ENCODE assay signal across 13 cellular contexts in genomic region chr7:149871576-149871975, GRCh38. TPM values are rescaled to one million over a fixed set of nuclear protein-coding genes. Genes with fewer than 3 reads are reported as not detected.
DNase-seq lines count a peak whose midpoint lies in the region; ATAC-seq and TF ChIP-seq lines count a peak whose summit lies in the region.
"Had no signal": no experiment of that assay in that cellular context is flagged by ENCODE, and none has a peak within 500 bp of the region (broad histone marks: within the 10 kb centered on the region; RNA-seq: fewer than 3 reads in every experiment).

No MANE protein-coding gene starts in this region.

- in situ Hi-C loops in GM13977 (cut with MboI; ENCODE audit: low pct_unique_long_range_greater_than_20kb, low sequenced_read_pairs, unreplicated experiment), result no loop called here

- no peak for TF ChIP-seq CTCF in CD4-positive, alpha-beta T cell (IDR thresholded peaks at IDR 0.05)
- TF ChIP-seq CTCF in GM13977 (IDR thresholded peaks at IDR 0.05; ENCODE audit: extremely low read depth, insufficient read depth, missing control alignments) (no peak), GM20000 (IDR thresholded peaks at IDR 0.05; ENCODE audit: extremely low read depth, missing control alignments) (no peak), Caco-2 (IDR thresholded peaks at IDR 0.05; ENCODE audit: insufficient read depth in 1 of 2, low read depth in 1 of 2, low read length in 1 of 2, severe bottlenecking in 1 of 2, unreplicated experiment in 1 of 2) (no peak)

- intact Hi-C loops in CD4-positive, alpha-beta T cell (cut with DNase I, micrococcal nuclease), result loop anchor here (2.0 to 5.0 kb wide), 3 partner anchors 15 to 154 kb away; partner anchors contain the start of gene ZNF467 (in 1 of the 2)
- intact Hi-C loops in naive thymus-derived CD4-positive, alpha-beta T cell (cut with micrococcal nuclease), result loop anchor here (2.0 to 5.0 kb wide), 3 partner anchors 65 to 99 kb away; partner anchors contain the start of gene ZNF467 (in 2 of the 2)
- intact Hi-C loops in Caco-2 (cut with micrococcal nuclease; ENCODE audit: unreplicated experiment), result no loop called here

- H3K4me1 ChIP-seq in naive thymus-derived CD4-positive, alpha-beta T cell (ENCODE audit: control insufficient read depth in 2 of 2, insufficient read depth in 2 of 2, low read length in 2 of 2), result peaks cover 73 to 74% of the 10 kb centered on the region in 2 donors
- peaks cover 9% of the 10 kb centered on the region; the same call in 1 of the 2 replicates for H3K4me1 ChIP-seq in Caco-2
- H3K4me1 ChIP-seq: foreskin keratinocyte had no signal

- H3K4me1 Mint-ChIP-seq in CD4-positive, alpha-beta T cell (ENCODE audit: low read depth), result peaks cover 87% of the 10 kb centered on the region
- peaks cover 85% of the 10 kb centered on the region for H3K4me1 Mint-ChIP-seq in activated naive CD8-positive, alpha-beta T cell (ENCODE audit: low read depth)
- H3K4me1 Mint-ChIP-seq in naive thymus-derived CD4-positive, alpha-beta T cell, result peaks cover 56 to 89% (median 83%) of the 10 kb centered on the region in 7 donors
- H3K4me1 Mint-ChIP-seq in Caco-2 (ENCODE audit: low read depth, unreplicated experiment), result peaks cover 22% of the 10 kb centered on the region

- H3K36me3 Mint-ChIP-seq in CD4-positive, alpha-beta T cell (ENCODE audit: low read depth), result peaks cover 2% of the 10 kb centered on the region
- H3K36me3 Mint-ChIP-seq in activated naive CD8-positive, alpha-beta T cell, result no peaks in the 10 kb centered on the region
- peaks cover 0 to 17% (median 0%) of the 10 kb centered on the region in 5 donors for H3K36me3 Mint-ChIP-seq in naive thymus-derived CD4-positive, alpha-beta T cell
- peaks cover 12% of the 10 kb centered on the region for H3K36me3 Mint-ChIP-seq in Caco-2 (ENCODE audit: insufficient read depth, unreplicated experiment)

- no peaks in the 10 kb centered on the region for H3K36me3 ChIP-seq in naive thymus-derived CD4-positive, alpha-beta T cell (ENCODE audit: control insufficient read depth in 2 of 3, insufficient read depth in 3 of 3, low read length in 3 of 3)
- no peaks in the 10 kb centered on the region for H3K36me3 ChIP-seq in Caco-2 (ENCODE audit: control insufficient read depth, insufficient read depth, low read length)
- H3K36me3 ChIP-seq: suprapubic skin had no signal

- no peaks in the 10 kb centered on the region for H3K27me3 ChIP-seq in CD4-positive, alpha-beta T cell (ENCODE audit: control insufficient read depth, insufficient read depth, low read length)
- H3K27me3 ChIP-seq in naive thymus-derived CD4-positive, alpha-beta T cell (ENCODE audit: control insufficient read depth in 2 of 2, insufficient read depth in 2 of 2, low read length in 2 of 2), result no peaks in the 10 kb centered on the region
- H3K27me3 ChIP-seq in Caco-2 (replicated peaks; ENCODE audit: control insufficient read depth, insufficient read depth, low read length), result no peaks in the 10 kb centered on the region
- H3K27me3 ChIP-seq: foreskin keratinocyte, sigmoid colon, suprapubic skin had no signal

- CTCF ChIA-PET in CD4-positive, alpha-beta T cell (lab: Charles Lee), result interaction anchor here (1.1 to 2.4 kb wide), 5 partner anchors 10 to 247 kb away, joined by 5 to 8 read pairs (median 7); partner anchors contain the start of gene ZNF862
- CTCF ChIA-PET in naive thymus-derived CD4-positive, alpha-beta T cell (lab: Charles Lee), result interaction anchor here (1.1 to 4.2 kb wide), 2 partner anchors 11 to 62 kb away, joined by 3 to 32 read pairs; no protein-coding TSS in a partner anchor
- CTCF ChIA-PET in Caco-2 (lab: Charles Lee), result no interaction called here

- H3K27ac ChIP-seq in CD4-positive, alpha-beta T cell (ENCODE audit: low read depth, low read length), result peak overlapping the region; percentile 51
- H3K27ac ChIP-seq in naive thymus-derived CD4-positive, alpha-beta T cell (ENCODE audit: low read depth, low read length), result peak overlapping the region; percentile 88
- H3K27ac ChIP-seq: foreskin keratinocyte, suprapubic skin had no signal

- H3K4me3 Mint-ChIP-seq in CD4-positive, alpha-beta T cell, result peak overlapping the region; percentile 92
- H3K4me3 Mint-ChIP-seq in activated naive CD8-positive, alpha-beta T cell, result peak overlapping the region; percentile 91
- H3K4me3 Mint-ChIP-seq in naive thymus-derived CD4-positive, alpha-beta T cell, result peak overlapping the region; percentile 8 to 95 (median 90)
- no peak overlapping the region for H3K4me3 Mint-ChIP-seq in Caco-2 (ENCODE audit: unreplicated experiment)

- no peak for ATAC-seq in CD4-positive, alpha-beta T cell (ENCODE audit: poor library complexity)
- no peak for ATAC-seq in naive thymus-derived CD4-positive, alpha-beta T cell
- ATAC-seq in GM18498 (IDR thresholded peaks at IDR 0.05; ENCODE audit: unreplicated experiment), result no peak
- no peak for ATAC-seq in GM21526 (IDR thresholded peaks at IDR 0.05; ENCODE audit: low FRiP score, unreplicated experiment)
- ATAC-seq: foreskin keratinocyte had no signal

- no TSS peak for BruUV-seq in Caco-2 (replicated peaks; lab: Mats Ljungman, UMichigan)

- H3K4me3 ChIP-seq in naive thymus-derived CD4-positive, alpha-beta T cell (ENCODE audit: low read length), result no peak overlapping the region
- no peak overlapping the region for H3K4me3 ChIP-seq in Caco-2 (ENCODE audit: low read depth, low read length)
- H3K4me3 ChIP-seq: suprapubic skin had no signal

- no peaks in the 10 kb centered on the region for H3K27me3 Mint-ChIP-seq in CD4-positive, alpha-beta T cell
- no peaks in the 10 kb centered on the region for H3K27me3 Mint-ChIP-seq in activated naive CD8-positive, alpha-beta T cell
- H3K27me3 Mint-ChIP-seq in naive thymus-derived CD4-positive, alpha-beta T cell, result no peaks in the 10 kb centered on the region
- no peaks in the 10 kb centered on the region for H3K27me3 Mint-ChIP-seq in Caco-2 (ENCODE audit: insufficient read depth, unreplicated experiment)

- H3K9me3 Mint-ChIP-seq in CD4-positive, alpha-beta T cell, result no peaks in the 10 kb centered on the region
- no peaks in the 10 kb centered on the region for H3K9me3 Mint-ChIP-seq in activated naive CD8-positive, alpha-beta T cell (ENCODE audit: low read depth)
- peaks cover 0 to 2% (median 0%) of the 10 kb centered on the region in 11 donors for H3K9me3 Mint-ChIP-seq in naive thymus-derived CD4-positive, alpha-beta T cell
- H3K9me3 Mint-ChIP-seq in Caco-2 (ENCODE audit: unreplicated experiment), result no peaks in the 10 kb centered on the region

- POLR2A ChIA-PET in CD4-positive, alpha-beta T cell (lab: Charles Lee), result interaction anchor here (1.4 to 7.2 kb wide), 6 partner anchors 10 to 98 kb away, joined by 3 to 83 read pairs (median 8); partner anchors contain the start of genes ZNF467 and ZNF862
- POLR2A ChIA-PET in naive thymus-derived CD4-positive, alpha-beta T cell (lab: Charles Lee), result interaction anchor here (0.6 to 6.6 kb wide), 6 partner anchors 10 to 1981 kb away, joined by 3 to 81 read pairs (median 30); partner anchors contain the start of gene ZNF862
- POLR2A ChIA-PET in Caco-2 (lab: Charles Lee), result interaction anchor here (0.6 kb wide), 1 partner anchor 99 kb away, joined by 7 read pairs; no protein-coding TSS in a partner anchor

- no peak for DNase-seq in CD4-positive, alpha-beta T cell
- DNase-seq in GM13977 (ENCODE audit: low spot score), result peak; percentile 42
- no peak for DNase-seq in naive thymus-derived CD4-positive, alpha-beta T cell
- DNase-seq in GM20000 (ENCODE audit: low spot score), result no peak
- DNase-seq in Caco-2, result no peak
- DNase-seq: foreskin keratinocyte, Karpas-422, sigmoid colon, SW 1271 had no signal

- H3K27ac Mint-ChIP-seq in CD4-positive, alpha-beta T cell, result peak overlapping the region; percentile 92
- H3K27ac Mint-ChIP-seq in activated naive CD8-positive, alpha-beta T cell, result peak overlapping the region; percentile 95
- H3K27ac Mint-ChIP-seq in naive thymus-derived CD4-positive, alpha-beta T cell, result peak overlapping the region; percentile 65 to 98 (median 97)
- no peak overlapping the region for H3K27ac Mint-ChIP-seq in Caco-2 (ENCODE audit: unreplicated experiment)

- no peaks in the 10 kb centered on the region for H3K9me3 ChIP-seq in CD4-positive, alpha-beta T cell (ENCODE audit: control insufficient read depth, low read length)
- H3K9me3 ChIP-seq in naive thymus-derived CD4-positive, alpha-beta T cell (ENCODE audit: control insufficient read depth in 2 of 3, low read length in 3 of 3), result no peaks in the 10 kb centered on the region
- H3K9me3 ChIP-seq in Caco-2, result no peaks in the 10 kb centered on the region
- H3K9me3 ChIP-seq: sigmoid colon, suprapubic skin had no signal

RNA-seq across cellular contexts. Expression of gene ATP6V0E2, which starts 2.2 kb away (rescaled TPM):
- total RNA-seq in CD4-positive, alpha-beta T cell, result 10 to 100 TPM; 23.2 to 24.9 TPM
- total RNA-seq in naive thymus-derived CD4-positive, alpha-beta T cell, result 10 to 100 TPM; 32.7 to 84.0 (median 55.4) TPM
- polyA plus RNA-seq in naive thymus-derived CD4-positive, alpha-beta T cell, result 100 to 1,000 TPM; 199 to 240 TPM
- 41.6 and 53.9 TPM in 2 replicates for total RNA-seq in Caco-2 (2022)

RNA-seq across cellular contexts. Expression of gene ZNF862, which starts 33.4 kb away (rescaled TPM):
- 10 to 100 TPM; 25.6 to 26.6 TPM for total RNA-seq in CD4-positive, alpha-beta T cell
- total RNA-seq in naive thymus-derived CD4-positive, alpha-beta T cell, result 100 to 1,000 TPM in 2 of 5 experiments, 10 to 100 TPM in 3; 36.9 to 112 (median 41.8) TPM
- polyA plus RNA-seq in naive thymus-derived CD4-positive, alpha-beta T cell, result 10 to 100 TPM in 1 of 2 donors, 1 to 10 TPM in 1; 9.1 to 11.7 TPM
- total RNA-seq in Caco-2 (2022), result 3.1 and 3.5 TPM in 2 replicates
